12 cellular contexts compared by ENCODE assay signal in genomic region chr11:105080358-105080757, GRCh38. TPM values are rescaled to one million over a fixed set of nuclear protein-coding genes. Genes with fewer than 3 reads are reported as not detected.
A peak's percentile ranks its signal among the peaks of the same experiment; 100 is the strongest.
DNase-seq lines count a peak whose midpoint lies in the region; ATAC-seq, FAIRE-seq and TF ChIP-seq lines count a peak whose summit lies in the region.
"Not testable (repeated sequence)": the region's sequence is repeated elsewhere in the genome, so short reads cannot be mapped to it uniquely, and the experiment has no call there.
"Had no signal": no experiment of that assay in that cellular context is flagged by ENCODE, and none has a peak within 500 bp of the region (broad histone marks: within the 10 kb centered on the region; RNA-seq: fewer than 3 reads in every experiment).

No MANE protein-coding gene starts in this region.

- CTCF ChIA-PET in CD4-positive, alpha-beta memory T cell (lab: Charles Lee; ENCODE audit: partially characterized antibody); activated CD4-positive, alpha-beta T cell treated with anti-CD3 and anti-CD28 coated beads, Interleukin-2, amount 10 ng/mL, durations not matched to agents 7 days and 5 days (lab: Charles Lee); endothelial cell of umbilical vein (lab: Charles Lee): not testable (repeated sequence)

- not testable (repeated sequence) for H3K9me2 ChIP-seq in Loucy (replicated peaks; ENCODE audit: low read depth, low read length)

- H3K9me3 Mint-ChIP-seq in CD4-positive, alpha-beta memory T cell; activated CD4-positive, alpha-beta T cell treated with anti-CD3 and anti-CD28 coated beads, Interleukin-2, amount 10 ng/mL, durations not matched to agents 7 days and 5 days: not testable (repeated sequence)

- ATAC-seq in heart left ventricle = peak in 2 of 4 donors; percentile 39 to 86
- ATAC-seq in left lung = peak; percentile 61
- peak; percentile 53 for ATAC-seq in upper lobe of right lung

- H3K27me3 Mint-ChIP-seq in CD4-positive, alpha-beta memory T cell = not testable (repeated sequence)
- peaks cover 19% of the 10 kb centered on the region for H3K27me3 Mint-ChIP-seq in activated CD4-positive, alpha-beta T cell treated with anti-CD3 and anti-CD28 coated beads, Interleukin-2, amount 10 ng/mL, durations not matched to agents 7 days and 5 days

- not testable (repeated sequence) for H3K36me3 ChIP-seq in CD4-positive, alpha-beta memory T cell (ENCODE audit: insufficient read depth, low read length); Loucy (ENCODE audit: insufficient read depth, low read length); endothelial cell of umbilical vein (ENCODE audit: control insufficient read depth in 2 of 2, extremely low read depth in 1 of 2, insufficient read depth in 2 of 2, low read length in 2 of 2); heart left ventricle; left lung; neuron (ENCODE audit: insufficient read depth, low read length); upper lobe of right lung

- not testable (repeated sequence) for H3K79me2 ChIP-seq in Loucy (ENCODE audit: insufficient read depth, low read length); endothelial cell of umbilical vein (ENCODE audit: control insufficient read depth, insufficient read depth, low read length)

- H3K9me3 ChIP-seq in CD4-positive, alpha-beta memory T cell (ENCODE audit: control insufficient read depth in 1 of 2, low read length in 2 of 2); Loucy (ENCODE audit: insufficient read depth, low read depth, low read length); endothelial cell of umbilical vein (replicated peaks; ENCODE audit: control insufficient read depth, insufficient read depth, low read length); heart left ventricle; left lung; neuron (ENCODE audit: low read length); upper lobe of right lung: not testable (repeated sequence)

- TF ChIP-seq POLR2A in endothelial cell of umbilical vein (IDR thresholded peaks at IDR 0.05; ENCODE audit: low read depth, low read length); heart left ventricle (IDR thresholded peaks at IDR 0.05): not testable (repeated sequence)

- TF ChIP-seq CTCF in Loucy (conservative IDR thresholded peaks at IDR 0.05; ENCODE audit: low read length); endothelial cell of umbilical vein (IDR thresholded peaks at IDR 0.05; ENCODE audit: extremely low read depth in 1 of 2, insufficient read depth in 1 of 2, low read depth in 1 of 2, low read length in 2 of 2); heart left ventricle (IDR thresholded peaks at IDR 0.05); left lung (IDR thresholded peaks at IDR 0.05); upper lobe of right lung (IDR thresholded peaks at IDR 0.05): not testable (repeated sequence)

- not testable (repeated sequence) for H3K9me1 ChIP-seq in endothelial cell of umbilical vein (replicated peaks; ENCODE audit: control insufficient read depth, extremely low read depth, insufficient read depth, low read length)

- peak overlapping the region in 4 of 7 donors; percentile 1 to 81 (median 31) for H3K27ac Mint-ChIP-seq in CD4-positive, alpha-beta memory T cell
- peak overlapping the region; percentile 23 for H3K27ac Mint-ChIP-seq in activated CD4-positive, alpha-beta T cell treated with anti-CD3 and anti-CD28 coated beads, Interleukin-2, amount 10 ng/mL, durations not matched to agents 7 days and 5 days

- H3K27ac ChIP-seq in CD4-positive, alpha-beta memory T cell (ENCODE audit: low read depth, low read length); upper lobe of right lung: not testable (repeated sequence)
- H3K27ac ChIP-seq in endothelial cell of umbilical vein (ENCODE audit: insufficient read depth, low read depth, low read length) (peak overlapping the region; percentile 7), heart left ventricle (peak overlapping the region in 7 of 12 donors; percentile 12 to 72 (median 30)), left lung (peak overlapping the region in 1 of 2 donors; percentile 18)

- not testable (repeated sequence) for DNase-seq in CD4-positive, alpha-beta memory T cell; activated CD4-positive, alpha-beta T cell treated with anti-CD3 and anti-CD28 coated beads, Interleukin-2, amount 10 ng/mL, durations not matched to agents 7 days and 5 days; heart left ventricle; left lung; upper lobe of right lung
- DNase-seq in endothelial cell of umbilical vein (ENCODE audit: low read depth, low spot score) = peak; percentile 15

- not testable (repeated sequence) for H3K9ac ChIP-seq in Loucy (ENCODE audit: low read depth, low read length, poor library complexity, severe bottlenecking); endothelial cell of umbilical vein (replicated peaks; ENCODE audit: extremely low read depth, insufficient read depth, low read length)

- H3K4me1 ChIP-seq in CD4-positive, alpha-beta memory T cell (ENCODE audit: insufficient read depth, low read length); endothelial cell of umbilical vein (ENCODE audit: control insufficient read depth, extremely low read depth, insufficient read depth, low read length); left lung; neuron (ENCODE audit: insufficient read depth, low read length); upper lobe of right lung: not testable (repeated sequence)
- peaks cover 10% of the 10 kb centered on the region for H3K4me1 ChIP-seq in Loucy (ENCODE audit: insufficient read depth, low read length, poor library complexity, severe bottlenecking)
- H3K4me1 ChIP-seq in heart left ventricle = peaks cover 0 to 15% (median 0%) of the 10 kb centered on the region in 12 donors

- H3K4me2 ChIP-seq in Loucy (ENCODE audit: low read depth, low read length, poor library complexity, severe bottlenecking) = not testable (repeated sequence)
- peak overlapping the region; percentile 55 for H3K4me2 ChIP-seq in endothelial cell of umbilical vein (ENCODE audit: insufficient read depth, low read length)

- BruUV-seq in endothelial cell of umbilical vein (replicated peaks; lab: Mats Ljungman, UMichigan) = not testable (repeated sequence)

- H3F3A ChIP-seq in Loucy (ENCODE audit: low read depth) = not testable (repeated sequence)

- H3K4me3 ChIP-seq in CD4-positive, alpha-beta memory T cell (ENCODE audit: low read length in 2 of 2); Loucy (ENCODE audit: low read length, poor library complexity, severe bottlenecking); endothelial cell of umbilical vein (replicated peaks in 1 of 3; ENCODE audit: insufficient read depth in 1 of 3, low read depth in 1 of 3, low read length in 3 of 3); left lung; neuron (ENCODE audit: low read length); upper lobe of right lung: not testable (repeated sequence)
- peak overlapping the region in 3 of 12 donors; percentile 10 to 20 (median 11) for H3K4me3 ChIP-seq in heart left ventricle

- dilution Hi-C loops in endothelial cell of umbilical vein (cut with MboI; ENCODE audit: extremely low pct_ligation_motif_present, low sequenced_read_pairs) = not testable (repeated sequence)

- H4K20me1 ChIP-seq in Loucy (ENCODE audit: insufficient read depth, low read length, poor library complexity, severe bottlenecking); endothelial cell of umbilical vein (replicated peaks; ENCODE audit: control insufficient read depth, extremely low read depth, insufficient read depth, low read length): not testable (repeated sequence)

- H2AFZ ChIP-seq in Loucy (ENCODE audit: low read length) (peak overlapping the region; percentile 55; the same call in 1 of the 2 replicates), endothelial cell of umbilical vein (ENCODE audit: low read depth, low read length) (peak overlapping the region; percentile 89), neuron (ENCODE audit: low read depth, low read length) (peak overlapping the region; percentile 40)

- 16 to 27% (median 22%) methylated on average over 2 of the region's 2 CpGs for WGBS in heart left ventricle, 4 donors

- POLR2A ChIA-PET in CD4-positive, alpha-beta memory T cell (lab: Charles Lee; ENCODE audit: partially characterized antibody); activated CD4-positive, alpha-beta T cell treated with anti-CD3 and anti-CD28 coated beads, Interleukin-2, amount 10 ng/mL, durations not matched to agents 7 days and 5 days (lab: Charles Lee); endothelial cell of umbilical vein (lab: Charles Lee): not testable (repeated sequence)

- not testable (repeated sequence) for H3K27me3 ChIP-seq in CD4-positive, alpha-beta memory T cell (ENCODE audit: insufficient read depth, low read length); Loucy (ENCODE audit: insufficient read depth, low read length, poor library complexity, severe bottlenecking); endothelial cell of umbilical vein (ENCODE audit: control insufficient read depth in 2 of 2, insufficient read depth in 2 of 2, low read length in 2 of 2); heart left ventricle; left lung; neuron (ENCODE audit: insufficient read depth, low read length); upper lobe of right lung

- H3K4me1 Mint-ChIP-seq in CD4-positive, alpha-beta memory T cell = peaks cover 10 to 17% (median 14%) of the 10 kb centered on the region in 4 donors
- H3K4me1 Mint-ChIP-seq in activated CD4-positive, alpha-beta T cell treated with anti-CD3 and anti-CD28 coated beads, Interleukin-2, amount 10 ng/mL, durations not matched to agents 7 days and 5 days = peaks cover 21% of the 10 kb centered on the region

- peak overlapping the region in 5 of 8 donors; percentile 14 to 49 (median 41) for H3K4me3 Mint-ChIP-seq in CD4-positive, alpha-beta memory T cell
- H3K4me3 Mint-ChIP-seq in activated CD4-positive, alpha-beta T cell treated with anti-CD3 and anti-CD28 coated beads, Interleukin-2, amount 10 ng/mL, durations not matched to agents 7 days and 5 days = not testable (repeated sequence)

- intact Hi-C loops in CD4-positive, alpha-beta memory T cell (cut with micrococcal nuclease); endothelial cell of umbilical vein (cut with micrococcal nuclease); heart left ventricle (cut with DNase I); left lung (cut with DNase I); upper lobe of right lung (cut with DNase I): not testable (repeated sequence)

- H3K36me3 Mint-ChIP-seq in CD4-positive, alpha-beta memory T cell; activated CD4-positive, alpha-beta T cell treated with anti-CD3 and anti-CD28 coated beads, Interleukin-2, amount 10 ng/mL, durations not matched to agents 7 days and 5 days (ENCODE audit: low read depth): not testable (repeated sequence)

- FAIRE-seq in endothelial cell of umbilical vein (lab: Jason Lieb, UNC) = peak; percentile 91

RNA-seq across cellular contexts. Expression of gene CARD16, which starts 35.2 kb away (rescaled TPM):
- total RNA-seq in CD4-positive, alpha-beta memory T cell = 10 to 100 TPM; 56.1 to 59.0 TPM
- 100 to 1,000 TPM; 190 to 219 TPM for polyA plus RNA-seq in CD4-positive, alpha-beta memory T cell
- 10 to 100 TPM; 92.5 to 98.8 TPM for total RNA-seq in activated CD4-positive, alpha-beta T cell treated with anti-CD3 and anti-CD28 coated beads, Interleukin-2, amount 10 ng/mL, durations not matched to agents 7 days and 5 days
- total RNA-seq in endothelial cell of umbilical vein (68.7 and 76.6 TPM in 2 replicates), heart left ventricle (10 to 100 TPM in 2 of 9 donors, 1 to 10 TPM in 7; 3.9 to 43.6 (median 7.7) TPM), left lung (10 to 100 TPM; 55.9 to 56.3 TPM), upper lobe of right lung (74.0 TPM)
- polyA plus RNA-seq in endothelial cell of umbilical vein (22.3 and 26.8 TPM in 2 replicates), heart left ventricle (10 to 100 TPM; 12.8 to 19.4 TPM)
- 34.8 and 40.9 TPM in 2 replicates for polyA plus RNA-seq in endothelial cell of umbilical vein (2011; cell fraction: cytosol; rRNA removed)
- polyA plus RNA-seq in endothelial cell of umbilical vein (2011; cell fraction: nucleus; rRNA removed) = 10.7 and 12.3 TPM in 2 replicates
- 139 and 144 TPM in 2 replicates for polyA plus RNA-seq in endothelial cell of umbilical vein (2012)
- 5.1 and 15.9 TPM in 2 replicates for polyA minus RNA-seq in endothelial cell of umbilical vein
- polyA minus RNA-seq in endothelial cell of umbilical vein (2011; cell fraction: cytosol; rRNA and poly(A)+ RNA removed) = 16.2 TPM
- 11.6 and 12.7 TPM in 2 replicates for polyA minus RNA-seq in endothelial cell of umbilical vein (2011; cell fraction: nucleus; rRNA and poly(A)+ RNA removed)
- total RNA-seq: H1 had no signal
- polyA plus RNA-seq: H1 had no signal

RNA-seq across cellular contexts. Expression of gene CASP1, which starts 45.4 kb away (rescaled TPM):
- total RNA-seq in CD4-positive, alpha-beta memory T cell = 10 to 100 TPM; 74.8 to 96.8 TPM
- polyA plus RNA-seq in CD4-positive, alpha-beta memory T cell = 100 to 1,000 TPM; 126 to 195 TPM
- 100 to 1,000 TPM; 101 to 106 TPM for total RNA-seq in activated CD4-positive, alpha-beta T cell treated with anti-CD3 and anti-CD28 coated beads, Interleukin-2, amount 10 ng/mL, durations not matched to agents 7 days and 5 days
- total RNA-seq in endothelial cell of umbilical vein (6.2 and 12.4 TPM in 2 replicates), heart left ventricle (10 to 100 TPM in 2 of 9 donors, 1 to 10 TPM in 7; 2.8 to 68.4 (median 7.8) TPM), left lung (10 to 100 TPM; 56.8 to 84.0 TPM), upper lobe of right lung (106 TPM)
- polyA plus RNA-seq in endothelial cell of umbilical vein (1.4 and 1.8 TPM in 2 replicates), heart left ventricle (1 to 10 TPM; 4.8 to 8.6 TPM)
- polyA plus RNA-seq in endothelial cell of umbilical vein (2011; cell fraction: cytosol; rRNA removed) = 1.4 and 1.8 TPM in 2 replicates
- polyA plus RNA-seq in endothelial cell of umbilical vein (2011; cell fraction: nucleus; rRNA removed) = 2.8 and 3.1 TPM in 2 replicates
- 10.7 and 11.9 TPM in 2 replicates for polyA plus RNA-seq in endothelial cell of umbilical vein (2012)
- 1.3 and 1.5 TPM in 2 replicates for polyA minus RNA-seq in endothelial cell of umbilical vein
- polyA minus RNA-seq in endothelial cell of umbilical vein (2011; cell fraction: cytosol; rRNA and poly(A)+ RNA removed) = 11.9 TPM
- polyA minus RNA-seq in endothelial cell of umbilical vein (2011; cell fraction: nucleus; rRNA and poly(A)+ RNA removed) = 2.5 TPM in 2 replicates
- total RNA-seq: H1 had no signal
- polyA plus RNA-seq: H1 had no signal

RNA-seq across cellular contexts. Expression of gene CASP5, which starts 57.4 kb away (rescaled TPM):
- total RNA-seq in CD4-positive, alpha-beta memory T cell = not detected
- not detected for polyA plus RNA-seq in CD4-positive, alpha-beta memory T cell
- total RNA-seq in activated CD4-positive, alpha-beta T cell treated with anti-CD3 and anti-CD28 coated beads, Interleukin-2, amount 10 ng/mL, durations not matched to agents 7 days and 5 days = not detected
- total RNA-seq in endothelial cell of umbilical vein = not detected in 2 replicates
- polyA plus RNA-seq in endothelial cell of umbilical vein = not detected in 2 replicates
- not detected in 2 replicates for polyA plus RNA-seq in endothelial cell of umbilical vein (2011; cell fraction: cytosol; rRNA removed)
- polyA plus RNA-seq in endothelial cell of umbilical vein (2011; cell fraction: nucleus; rRNA removed) = not detected in 2 replicates
- not detected in 2 replicates for polyA plus RNA-seq in endothelial cell of umbilical vein (2012)
- not detected in 2 replicates for polyA minus RNA-seq in endothelial cell of umbilical vein
- not detected for polyA minus RNA-seq in endothelial cell of umbilical vein (2011; cell fraction: cytosol; rRNA and poly(A)+ RNA removed)
- not detected in 2 replicates for polyA minus RNA-seq in endothelial cell of umbilical vein (2011; cell fraction: nucleus; rRNA and poly(A)+ RNA removed)
- total RNA-seq in heart left ventricle = 1 to 10 TPM in 1 of 9 donors, under 1 TPM in 1, not detected in 7; 0.45 to 2.7 TPM
- under 1 TPM in 1 of 2 donors, not detected in 1; 0.10 TPM for polyA plus RNA-seq in heart left ventricle
- total RNA-seq in left lung = 1 to 10 TPM in 1 of 2 donors, under 1 TPM in 1; 0.50 to 3.3 TPM
- total RNA-seq in upper lobe of right lung = 1.9 TPM
- total RNA-seq: H1, M059J, OCI-LY7, RPMI7951 had no signal
- polyA plus RNA-seq: H1 had no signal

RNA-seq across cellular contexts. Expression of gene CARD18, which starts 59.2 kb away (rescaled TPM):
- total RNA-seq in CD4-positive, alpha-beta memory T cell = not detected
- not detected for polyA plus RNA-seq in CD4-positive, alpha-beta memory T cell
- total RNA-seq in activated CD4-positive, alpha-beta T cell treated with anti-CD3 and anti-CD28 coated beads, Interleukin-2, amount 10 ng/mL, durations not matched to agents 7 days and 5 days = not detected
- not detected in 2 replicates for total RNA-seq in endothelial cell of umbilical vein
- not detected in 2 replicates for polyA plus RNA-seq in endothelial cell of umbilical vein
- polyA plus RNA-seq in endothelial cell of umbilical vein (2011; cell fraction: cytosol; rRNA removed) = not detected in 2 replicates
- polyA plus RNA-seq in endothelial cell of umbilical vein (2011; cell fraction: nucleus; rRNA removed) = not detected in 2 replicates
- polyA plus RNA-seq in endothelial cell of umbilical vein (2012) = not detected in 2 replicates
- not detected in 2 replicates for polyA minus RNA-seq in endothelial cell of umbilical vein
- polyA minus RNA-seq in endothelial cell of umbilical vein (2011; cell fraction: cytosol; rRNA and poly(A)+ RNA removed) = not detected
- not detected in 2 replicates for polyA minus RNA-seq in endothelial cell of umbilical vein (2011; cell fraction: nucleus; rRNA and poly(A)+ RNA removed)
- total RNA-seq in heart left ventricle = not detected
- under 1 TPM in 1 of 2 donors, not detected in 1; 0.91 TPM for polyA plus RNA-seq in heart left ventricle
- not detected for total RNA-seq in left lung
- total RNA-seq in upper lobe of right lung = not detected
- total RNA-seq: H1, M059J, OCI-LY7, RPMI7951 had no signal
- polyA plus RNA-seq: H1 had no signal
